Comparison of ENCODE assay signal across 20 cellular contexts in the genomic region with DNA sequence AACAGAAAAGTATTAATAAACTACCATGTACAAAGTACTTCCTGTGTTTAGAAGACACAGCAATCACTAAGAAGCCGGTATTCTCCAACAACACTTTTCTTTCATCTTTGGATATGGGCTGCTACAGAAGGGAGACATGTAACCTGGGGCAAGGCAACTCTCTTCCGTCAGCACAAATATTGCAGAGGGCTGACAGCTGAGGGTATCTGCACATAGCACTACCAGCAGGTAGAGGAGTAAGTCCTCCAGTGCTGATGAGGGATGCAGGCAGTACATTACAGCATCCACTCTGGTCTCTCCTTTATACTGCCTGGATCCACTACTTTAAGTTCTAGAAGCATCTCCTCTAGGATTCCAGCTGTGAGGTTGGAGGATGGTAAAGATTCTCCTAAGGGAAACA.
DNase-seq lines count a peak whose midpoint lies in the region; ATAC-seq, FAIRE-seq and TF ChIP-seq lines count a peak whose summit lies in the region.
"Had no signal": no experiment of that assay in that cellular context is flagged by ENCODE, and none has a peak within 500 bp of the region (broad histone marks: within the 10 kb centered on the region; RNA-seq: fewer than 3 reads in every experiment).

No MANE protein-coding gene starts in this region.

- peak overlapping the region; percentile 16 for H2AFZ ChIP-seq in IMR-90 (replicated peaks; ENCODE audit: low read length, poor library complexity)

- in situ Hi-C loops in IMR-90 (cut with MboI; ENCODE audit: low sequenced_read_pairs): no loop called here

- peak overlapping the region; percentile 84 for H2BK20ac ChIP-seq in IMR-90 (ENCODE audit: low read depth, low read length)

- H3K27ac ChIP-seq in IMR-90 (ENCODE audit: insufficient read depth, low read length) (peak overlapping the region; percentile 44), mesendoderm (ENCODE audit: low read depth, low read length) (peak overlapping the region; percentile 93)

- peak overlapping the region; percentile 62 for H3K27ac Mint-ChIP-seq in Caco-2 (ENCODE audit: unreplicated experiment)
- H3K27ac Mint-ChIP-seq: CD14-positive monocyte, H9 had no signal

- BruUV-seq in Caco-2 (replicated peaks; lab: Mats Ljungman, UMichigan): no TSS peak
- BruUV-seq in IMR-90 (replicated peaks; lab: Mats Ljungman, UMichigan): no TSS peak

- no peak for TF ChIP-seq POLR2A in IMR-90 (IDR thresholded peaks at IDR 0.05; ENCODE audit: low read depth, low read length)

- H3K18ac ChIP-seq in IMR-90 (ENCODE audit: low read depth, low read length): peak overlapping the region; percentile 62
- peak overlapping the region; percentile 98 for H3K18ac ChIP-seq in mesendoderm (ENCODE audit: low read length)

- H3K4ac ChIP-seq in IMR-90 (ENCODE audit: low read depth, low read length) (peak overlapping the region; percentile 86), mesendoderm (ENCODE audit: low read depth, low read length) (peak overlapping the region; percentile 97)

- peak overlapping the region; percentile 13; the same call in 1 of the 2 replicates for H3K56ac ChIP-seq in IMR-90 (ENCODE audit: extremely low read depth, insufficient read depth, low read length)
- peak overlapping the region; percentile 85 for H3K56ac ChIP-seq in mesendoderm (ENCODE audit: low read length)

- TF ChIP-seq RAD21 in IMR-90 (IDR thresholded peaks at IDR 0.05; ENCODE audit: low read length): no peak

- intact Hi-C loops in Caco-2 (cut with micrococcal nuclease; ENCODE audit: unreplicated experiment) (loop anchor here (1.0 kb wide), 1 partner anchor 36 kb away; no protein-coding TSS in a partner anchor), IMR-90 (cut with micrococcal nuclease) (loop anchor here (5.0 kb wide), 1 partner anchor 95 kb away; no protein-coding TSS in a partner anchor), left ventricle myocardium superior (cut with micrococcal nuclease) (no loop called here)

- H3K4me1 Mint-ChIP-seq in Caco-2 (ENCODE audit: low read depth, unreplicated experiment): peaks cover 25% of the 10 kb centered on the region

- peak overlapping the region; percentile 88; the same call in 1 of the 2 replicates for H2AK5ac ChIP-seq in IMR-90 (ENCODE audit: low read depth, low read length)
- peak overlapping the region; percentile 94 for H2AK5ac ChIP-seq in mesendoderm (ENCODE audit: low read length)

- H3K9me3 Mint-ChIP-seq in Caco-2 (ENCODE audit: unreplicated experiment): no peaks in the 10 kb centered on the region
- H3K9me3 Mint-ChIP-seq: H9 had no signal

- H3K36me3 Mint-ChIP-seq in Caco-2 (ENCODE audit: insufficient read depth, unreplicated experiment): no peaks in the 10 kb centered on the region
- H3K36me3 Mint-ChIP-seq: CD14-positive monocyte had no signal

- H2BK15ac ChIP-seq in IMR-90 (ENCODE audit: low read depth, low read length) (peak overlapping the region; percentile 81; the same call in 1 of the 3 replicates), mesendoderm (replicated peaks; ENCODE audit: low read depth) (no peak overlapping the region)

- peak overlapping the region; percentile 49 for H3K4me2 ChIP-seq in IMR-90 (ENCODE audit: low read depth, low read length)
- no peak overlapping the region for H3K4me2 ChIP-seq in mesendoderm (ENCODE audit: low read length)

- WGBS in IMR-90 (ENCODE audit: extremely low coverage in 2 of 2, insufficient read length in 1 of 2), 2 experiments: no CpG with 5 or more reads among the region's 2 CpGs
- no CpG with 5 or more reads among the region's 2 CpGs for WGBS in mesendoderm (ENCODE audit: extremely low coverage, insufficient coverage, low lambda C conversion rate)

- peak overlapping the region; percentile 75; the same call in 1 of the 2 replicates for H3K23ac ChIP-seq in IMR-90 (ENCODE audit: low read depth, low read length)
- peak overlapping the region; percentile 32 for H3K23ac ChIP-seq in mesendoderm (ENCODE audit: low read length)

- CTCF ChIA-PET in Caco-2 (lab: Charles Lee): no interaction called here
- CTCF ChIA-PET in IMR-90 (lab: Yijun Ruan, JAX): interaction anchor here (0.6 kb wide), 1 partner anchor 84 kb away, joined by 4 read pairs; no protein-coding TSS in a partner anchor

- POLR2A ChIA-PET in Caco-2 (lab: Charles Lee) (interaction anchor here (0.7 kb wide), 1 partner anchor 46 kb away, joined by 3 read pairs; no protein-coding TSS in a partner anchor), IMR-90 (lab: Charles Lee; ENCODE audit: unreplicated experiment) (no interaction called here)

- DNase-seq in Caco-2: no peak
- no peak for DNase-seq in IMR-90
- no peak for DNase-seq in bronchial epithelial cell (ENCODE audit: low read depth)
- no peak for DNase-seq in mesendoderm
- DNase-seq in left ventricle myocardium superior: no peak
- DNase-seq in NCI-H1417 (lab: John Stamatoyannopoulos, UW): no peak
- no peak for DNase-seq in NCI-H1694 (lab: John Stamatoyannopoulos, UW)
- DNase-seq: DMS79, H9, Karpas-422, NCI-H1105 treated with DMSO at 0.1 percent for 48 hours, NCI-H1694 treated with DMSO at 0.1 percent for 48 hours, NCI-H2081 treated with DMSO at 0.1 percent for 48 hours, NCI-H2171 treated with DMSO at 0.1 percent for 48 hours, NCI-H446, NCI-H526, OCI-M1, SHP77 had no signal

- TF ChIP-seq CTCF in Caco-2 (IDR thresholded peaks at IDR 0.05; ENCODE audit: insufficient read depth in 1 of 2, low read depth in 1 of 2, low read length in 1 of 2, severe bottlenecking in 1 of 2, unreplicated experiment in 1 of 2): no peak
- no peak for TF ChIP-seq CTCF in IMR-90 (conservative IDR thresholded peaks at IDR 0.05; ENCODE audit: low read depth, low read length)
- no peak for TF ChIP-seq CTCF in bronchial epithelial cell (IDR thresholded peaks at IDR 0.05; ENCODE audit: insufficient read depth, low read length, severe bottlenecking)

- peak overlapping the region; percentile 90 for H4K91ac ChIP-seq in IMR-90 (ENCODE audit: insufficient read depth, low read depth, low read length)

- no peaks in the 10 kb centered on the region for H3K79me2 ChIP-seq in mesendoderm (ENCODE audit: control insufficient read depth, insufficient read depth, low read length)

- ATAC-seq in IMR-90 (ENCODE audit: low read depth): peak; percentile 38
- ATAC-seq in left ventricle myocardium superior: no peak
- no peak for ATAC-seq in HG02571 (IDR thresholded peaks at IDR 0.05; ENCODE audit: unreplicated experiment)

- peaks cover 12% of the 10 kb centered on the region for H3K9me1 ChIP-seq in IMR-90 (ENCODE audit: insufficient read depth, low read length)

- no peaks in the 10 kb centered on the region for H3K27me3 ChIP-seq in Caco-2 (replicated peaks; ENCODE audit: control insufficient read depth, insufficient read depth, low read length)
- H3K27me3 ChIP-seq in IMR-90 (ENCODE audit: control insufficient read depth, insufficient read depth, low read length): no peaks in the 10 kb centered on the region
- H3K27me3 ChIP-seq in bronchial epithelial cell (ENCODE audit: control insufficient read depth, insufficient read depth, low read length): no peaks in the 10 kb centered on the region
- H3K27me3 ChIP-seq in mesendoderm (ENCODE audit: insufficient read depth, low read length, poor library complexity): no peaks in the 10 kb centered on the region

- peaks cover 48% of the 10 kb centered on the region for H3K4me1 ChIP-seq in Caco-2
- peaks cover 15% of the 10 kb centered on the region for H3K4me1 ChIP-seq in IMR-90 (ENCODE audit: control insufficient read depth, insufficient read depth, low read length)
- peaks cover 11% of the 10 kb centered on the region for H3K4me1 ChIP-seq in mesendoderm (ENCODE audit: control insufficient read depth, low read depth, low read length)

- no peaks in the 10 kb centered on the region for H3K27me3 Mint-ChIP-seq in Caco-2 (ENCODE audit: insufficient read depth, unreplicated experiment)

- H4K8ac ChIP-seq in IMR-90 (ENCODE audit: low read depth in 2 of 2, low read length in 2 of 2) (peak overlapping the region; percentile 27 to 82; a peak in 3 of 4 replicates), mesendoderm (ENCODE audit: low read depth, low read length) (no peak overlapping the region)

- no peak overlapping the region for H3K4me3 ChIP-seq in Caco-2 (ENCODE audit: low read depth, low read length)
- H3K4me3 ChIP-seq in IMR-90 (ENCODE audit: insufficient read depth, low read depth, low read length): no peak overlapping the region
- no peak overlapping the region for H3K4me3 ChIP-seq in bronchial epithelial cell (ENCODE audit: low read depth, low read length)
- H3K4me3 ChIP-seq in mesendoderm (ENCODE audit: low read length): no peak overlapping the region

- H3K14ac ChIP-seq in IMR-90 (replicated peaks; ENCODE audit: low read depth, low read length): peak overlapping the region; percentile 70

- peak overlapping the region; percentile 67 for H4K5ac ChIP-seq in IMR-90 (ENCODE audit: low read depth, low read length)
- peak overlapping the region; percentile 28 for H4K5ac ChIP-seq in mesendoderm (ENCODE audit: low read length)

- H2AK9ac ChIP-seq in IMR-90 (replicated peaks; ENCODE audit: low read depth, low read length, poor library complexity): no peak overlapping the region

- H2BK5ac ChIP-seq in IMR-90 (ENCODE audit: low read depth, low read length, poor library complexity, severe bottlenecking) (peak overlapping the region; percentile 50), mesendoderm (ENCODE audit: low read length) (peak overlapping the region; percentile 96)

- H3K9me3 ChIP-seq in Caco-2: no peaks in the 10 kb centered on the region
- no peaks in the 10 kb centered on the region for H3K9me3 ChIP-seq in IMR-90 (ENCODE audit: control insufficient read depth, insufficient read depth, low read length)

- H3K79me1 ChIP-seq in IMR-90 (ENCODE audit: low read depth in 1 of 2, low read length in 2 of 2) (no peaks in the 10 kb centered on the region), mesendoderm (ENCODE audit: low read length) (no peaks in the 10 kb centered on the region)

- H3K36me3 ChIP-seq in Caco-2 (ENCODE audit: control insufficient read depth, insufficient read depth, low read length) (no peaks in the 10 kb centered on the region), IMR-90 (ENCODE audit: control insufficient read depth, insufficient read depth, low read length) (no peaks in the 10 kb centered on the region), bronchial epithelial cell (ENCODE audit: control insufficient read depth, insufficient read depth, low read length) (no peaks in the 10 kb centered on the region), mesendoderm (ENCODE audit: control insufficient read depth, insufficient read depth, low read length) (no peaks in the 10 kb centered on the region)

- H4K20me1 ChIP-seq in IMR-90 (ENCODE audit: insufficient read depth, low read length): no peaks in the 10 kb centered on the region

- peak; percentile 52 for FAIRE-seq in bronchial epithelial cell (lab: Jason Lieb, UNC)

- H2BK120ac ChIP-seq in IMR-90 (ENCODE audit: low read depth, low read length) (peak overlapping the region; percentile 86), mesendoderm (ENCODE audit: low read depth, low read length) (peak overlapping the region; percentile 96)

- no peak overlapping the region for H3K4me3 Mint-ChIP-seq in Caco-2 (ENCODE audit: unreplicated experiment)
- H3K4me3 Mint-ChIP-seq: CD14-positive monocyte, H9 had no signal

- dilution Hi-C loops in IMR-90 (cut with HindIII; ENCODE audit: low sequenced_read_pairs, unreplicated experiment): no loop called here

- no peak overlapping the region for H3K9ac ChIP-seq in IMR-90 (ENCODE audit: low read depth, low read length)
- peak overlapping the region; percentile 45 for H3K9ac ChIP-seq in mesendoderm (ENCODE audit: low read length)

TF ChIP-seq in IMR-90, 13 proteins besides CTCF, POLR2A, EP300 and RAD21 (continues in another document):
- no peak for TF ChIP-seq RCOR1 (IDR thresholded peaks at IDR 0.05; ENCODE audit: insufficient replicate concordance, low read length)
